Comparison of ENCODE assay signal across 9 cellular contexts in genomic region chr5:157384971-157385709, GRCh38.
DNase-seq lines count a peak whose midpoint lies in the region; ATAC-seq, FAIRE-seq and TF ChIP-seq lines count a peak whose summit lies in the region.
"Had no signal": no experiment of that assay in that cellular context is flagged by ENCODE, and none has a peak within 500 bp of the region (broad histone marks: within the 10 kb centered on the region; RNA-seq: fewer than 3 reads in every experiment).

No MANE protein-coding gene starts in this region.

- no peak for FAIRE-seq in GM12892 (lab: Jason Lieb, UNC)

- H3K79me2 ChIP-seq in smooth muscle cell (ENCODE audit: low read depth) = no peaks in the 10 kb centered on the region

- H3K9ac ChIP-seq in smooth muscle cell (ENCODE audit: low read depth) = peak overlapping the region; percentile 14

- peak overlapping the region; percentile 89 for H3K27ac ChIP-seq in smooth muscle cell (ENCODE audit: low read depth)
- H3K27ac ChIP-seq: WERI-Rb-1 had no signal

- H3K4me3 ChIP-seq in smooth muscle cell = no peak overlapping the region

- H3K4me1 ChIP-seq in smooth muscle cell (ENCODE audit: low read depth) = peaks cover 21% of the 10 kb centered on the region

- no peak for TF ChIP-seq POLR2A in GM12892 (IDR thresholded peaks at IDR 0.05; ENCODE audit: low read depth, low read length)

- peaks cover 18% of the 10 kb centered on the region for H3K4me1 Mint-ChIP-seq in activated naive CD8-positive, alpha-beta T cell treated with anti-CD3 and anti-CD28 coated beads, Interleukin-2, amount 50 U/mL, for 24 hours

- no peaks in the 10 kb centered on the region for H4K20me1 ChIP-seq in smooth muscle cell (ENCODE audit: low read depth)

- 0% methylated on average over 4 of the region's 4 CpGs for WGBS in smooth muscle cell (ENCODE audit: low lambda C conversion rate)

- intact Hi-C loops in left ventricle myocardium superior (cut with micrococcal nuclease) = no loop called here

- no peak overlapping the region for H3K4me3 Mint-ChIP-seq in activated naive CD8-positive, alpha-beta T cell treated with anti-CD3 and anti-CD28 coated beads, Interleukin-2, amount 50 U/mL, for 24 hours

- TF ChIP-seq CTCF in smooth muscle cell (IDR thresholded peaks at IDR 0.05; ENCODE audit: borderline replicate concordance, insufficient read depth, poor library complexity, severe bottlenecking) (no peak), GM13976 (IDR thresholded peaks at IDR 0.05; ENCODE audit: borderline replicate concordance, control extremely low read depth, extremely low read depth, insufficient read depth, missing control alignments) (no peak)

- no peak overlapping the region for H2AFZ ChIP-seq in smooth muscle cell (ENCODE audit: low read depth)

- DNase-seq in H4 (ENCODE audit: low spot score) = peak; percentile 87
- DNase-seq in activated naive CD8-positive, alpha-beta T cell treated with anti-CD3 and anti-CD28 coated beads, Interleukin-2, amount 50 U/mL, for 24 hours = no peak
- peak; percentile 50 for DNase-seq in left ventricle myocardium superior
- no peak for DNase-seq in smooth muscle cell (lab: John Stamatoyannopoulos, UW; ENCODE audit: unreplicated experiment)
- DNase-seq in OCI-M1 (lab: John Stamatoyannopoulos, UW) = no peak
- no peak for DNase-seq in GM13976 (ENCODE audit: low spot score)
- no peak for DNase-seq in GM12892 (ENCODE audit: insufficient read length)
- DNase-seq: WERI-Rb-1 had no signal

- peak overlapping the region; percentile 54 for H3K27ac Mint-ChIP-seq in activated naive CD8-positive, alpha-beta T cell treated with anti-CD3 and anti-CD28 coated beads, Interleukin-2, amount 50 U/mL, for 24 hours

- H3K9me3 Mint-ChIP-seq in activated naive CD8-positive, alpha-beta T cell treated with anti-CD3 and anti-CD28 coated beads, Interleukin-2, amount 50 U/mL, for 24 hours = no peaks in the 10 kb centered on the region

- H3F3A ChIP-seq in smooth muscle cell (ENCODE audit: low read depth) = peaks cover 19% of the 10 kb centered on the region

- in situ Hi-C loops in GM13976 (cut with MboI; ENCODE audit: low sequenced_read_pairs, unreplicated experiment) = no loop called here

- H3K4me2 ChIP-seq in smooth muscle cell = peak overlapping the region; percentile 44

- no peaks in the 10 kb centered on the region for H3K36me3 ChIP-seq in smooth muscle cell (ENCODE audit: low read depth)

- H3K36me3 Mint-ChIP-seq in activated naive CD8-positive, alpha-beta T cell treated with anti-CD3 and anti-CD28 coated beads, Interleukin-2, amount 50 U/mL, for 24 hours (ENCODE audit: low read depth) = peaks cover 58% of the 10 kb centered on the region

- H3K27me3 ChIP-seq in smooth muscle cell (ENCODE audit: low read depth) = no peaks in the 10 kb centered on the region

- no peaks in the 10 kb centered on the region for H3K27me3 Mint-ChIP-seq in activated naive CD8-positive, alpha-beta T cell treated with anti-CD3 and anti-CD28 coated beads, Interleukin-2, amount 50 U/mL, for 24 hours

- no peak for ATAC-seq in activated naive CD8-positive, alpha-beta T cell treated with anti-CD3 and anti-CD28 coated beads, Interleukin-2, amount 50 U/mL, for 24 hours
- peak; percentile 87 for ATAC-seq in left ventricle myocardium superior
- no peak for ATAC-seq in HG03565 (IDR thresholded peaks at IDR 0.05; ENCODE audit: unreplicated experiment)

- H3K9me3 ChIP-seq in smooth muscle cell (replicated peaks; ENCODE audit: low read depth) = no peaks in the 10 kb centered on the region

Comparison
In these comparisons a context has a peak if more than half of its experiments do, and no peak if none do; other contexts are left out.
1. DNase-seq: peak in H4 (single experiment) and left ventricle myocardium superior (single experiment); none in activated naive CD8-positive, alpha-beta T cell treated with anti-CD3 and anti-CD28 coated beads, Interleukin-2, amount 50 U/mL, for 24 hours (single experiment), smooth muscle cell (single experiment), OCI-M1 (single experiment), GM13976 (single experiment) and GM12892 (single experiment).